Comparison of ENCODE assay signal across 21 cellular contexts in genomic region chr3:104989878-104990277, GRCh38.
A peak's percentile ranks its signal among the peaks of the same experiment; 100 is the strongest.
DNase-seq lines count a peak whose midpoint lies in the region; ATAC-seq and TF ChIP-seq lines count a peak whose summit lies in the region.
"Had no signal": no experiment of that assay in that cellular context is flagged by ENCODE, and none has a peak within 500 bp of the region (broad histone marks: within the 10 kb centered on the region; RNA-seq: fewer than 3 reads in every experiment).

No MANE protein-coding gene starts in this region.

- H4K8ac ChIP-seq in mesenchymal stem cell (ENCODE audit: low read length) = no peak overlapping the region

- no peak overlapping the region for H3K14ac ChIP-seq in mesenchymal stem cell (ENCODE audit: low read length in 2 of 2)

- no peaks in the 10 kb centered on the region for H3K27me3 ChIP-seq in mesenchymal stem cell (ENCODE audit: control insufficient read depth in 1 of 2, insufficient read depth in 1 of 2, low read length in 2 of 2)
- H3K27me3 ChIP-seq: BLaER1 treated with 17β-estradiol and CSF1 and Interleukin-3, amounts not matched to agents 10 nM and 100 nM; SJCRH30 had no signal

- POLR2A ChIA-PET in activated CD4-positive, alpha-beta memory T cell treated with anti-CD3 and anti-CD28 coated beads for 36 hours (lab: Charles Lee) = no interaction called here

- H3K36me3 Mint-ChIP-seq in activated CD4-positive, alpha-beta memory T cell treated with anti-CD3 and anti-CD28 coated beads for 36 hours = no peaks in the 10 kb centered on the region
- H3K36me3 Mint-ChIP-seq: CD4-positive, alpha-beta memory T cell had no signal

- no peak overlapping the region for H2BK12ac ChIP-seq in mesenchymal stem cell (ENCODE audit: low read length in 2 of 2)

- H3K4ac ChIP-seq in mesenchymal stem cell (ENCODE audit: low read depth in 1 of 2, low read length in 2 of 2) = no peak overlapping the region

- peak; percentile 5 for DNase-seq in AG10803 (ENCODE audit: low read depth)
- DNase-seq in EH (ENCODE audit: low read depth) = peak; percentile 18
- peak; percentile 60 for DNase-seq in NCI-H524 treated with DMSO at 0.1 percent for 48 hours (lab: John Stamatoyannopoulos, UW)
- DNase-seq in mesenchymal stem cell = peak; percentile 7
- DNase-seq in activated CD4-positive, alpha-beta memory T cell treated with anti-CD3 and anti-CD28 coated beads for 36 hours = no peak
- no peak for DNase-seq in foreskin fibroblast
- DNase-seq: Caco-2; CD4-positive, alpha-beta memory T cell; DND-41; GDM1; GOT3; HCEC 1CT; NCI-H1105; NCI-H146; NCI-H2029 treated with DMSO at 0.1 percent for 48 hours; NCI-H2171 treated with DMSO at 0.1 percent for 48 hours; NCI-H526 treated with DMSO at 0.1 percent for 48 hours; SJCRH30 had no signal

- no peak overlapping the region for H2AK5ac ChIP-seq in mesenchymal stem cell (ENCODE audit: low read length, severe bottlenecking)

- no peak overlapping the region for H2BK15ac ChIP-seq in mesenchymal stem cell (ENCODE audit: low read depth, poor library complexity, severe bottlenecking)

- H3K4me1 ChIP-seq in mesenchymal stem cell (ENCODE audit: control insufficient read depth, insufficient read depth, low read depth, low read length) = no peaks in the 10 kb centered on the region
- H3K4me1 ChIP-seq: BLaER1 treated with 17β-estradiol and CSF1 and Interleukin-3, amounts not matched to agents 10 nM and 100 nM; Caco-2; SJCRH30 had no signal

- ATAC-seq in HG02852 (IDR thresholded peaks at IDR 0.05; ENCODE audit: unreplicated experiment) = no peak

- H3K9me3 Mint-ChIP-seq in activated CD4-positive, alpha-beta memory T cell treated with anti-CD3 and anti-CD28 coated beads for 36 hours = no peaks in the 10 kb centered on the region

- intact Hi-C loops in activated CD4-positive, alpha-beta memory T cell treated with anti-CD3 and anti-CD28 coated beads for 36 hours (cut with micrococcal nuclease) = no loop called here

- H3K27ac Mint-ChIP-seq in activated CD4-positive, alpha-beta memory T cell treated with anti-CD3 and anti-CD28 coated beads for 36 hours = no peak overlapping the region
- H3K27ac Mint-ChIP-seq: CD4-positive, alpha-beta memory T cell had no signal

- H3K27ac ChIP-seq in mesenchymal stem cell (ENCODE audit: low read length, poor library complexity, severe bottlenecking) = no peak overlapping the region
- H3K27ac ChIP-seq: BLaER1 treated with 17β-estradiol and CSF1 and Interleukin-3, amounts not matched to agents 10 nM and 100 nM; KMS-11; SJCRH30 had no signal

- no peak overlapping the region for H2BK120ac ChIP-seq in mesenchymal stem cell (ENCODE audit: low read depth, low read length)

- no peak overlapping the region for H3K9ac ChIP-seq in mesenchymal stem cell (ENCODE audit: low read length)
- H3K9ac ChIP-seq: BLaER1 treated with 17β-estradiol and CSF1 and Interleukin-3, amounts not matched to agents 10 nM and 100 nM; KMS-11 had no signal

- no peaks in the 10 kb centered on the region for H3K27me3 Mint-ChIP-seq in activated CD4-positive, alpha-beta memory T cell treated with anti-CD3 and anti-CD28 coated beads for 36 hours
- H3K27me3 Mint-ChIP-seq: CD4-positive, alpha-beta memory T cell had no signal

- H3K4me3 ChIP-seq in AG10803 (ENCODE audit: low read length) (no peak overlapping the region), mesenchymal stem cell (ENCODE audit: insufficient read depth in 1 of 2, low read depth in 1 of 2, low read length in 2 of 2) (no peak overlapping the region), foreskin fibroblast (ENCODE audit: low read depth in 1 of 2, low read length in 2 of 2) (no peak overlapping the region)
- H3K4me3 ChIP-seq: BLaER1 treated with 17β-estradiol and CSF1 and Interleukin-3, amounts not matched to agents 10 nM and 100 nM; SJCRH30 had no signal

- no peak overlapping the region for H3K4me2 ChIP-seq in mesenchymal stem cell (ENCODE audit: low read length, poor library complexity, severe bottlenecking)
- H3K4me2 ChIP-seq: BLaER1 treated with 17β-estradiol and CSF1 and Interleukin-3, amounts not matched to agents 10 nM and 100 nM; KMS-11 had no signal

- H3K23ac ChIP-seq in mesenchymal stem cell (ENCODE audit: low read length in 2 of 2) = no peak overlapping the region

- H3K79me1 ChIP-seq in mesenchymal stem cell (replicated peaks; ENCODE audit: low read length, poor library complexity, severe bottlenecking) = no peaks in the 10 kb centered on the region

- no peak for TF ChIP-seq CTCF in AG10803 (conservative IDR thresholded peaks at IDR 0.05; ENCODE audit: low read length)
- no peak for TF ChIP-seq CTCF in foreskin fibroblast (IDR thresholded peaks at IDR 0.05; ENCODE audit: low read depth, low read length)

- H3K4me3 Mint-ChIP-seq in activated CD4-positive, alpha-beta memory T cell treated with anti-CD3 and anti-CD28 coated beads for 36 hours = no peak overlapping the region
- H3K4me3 Mint-ChIP-seq: CD4-positive, alpha-beta memory T cell had no signal

- no peak overlapping the region for H3K18ac ChIP-seq in mesenchymal stem cell (ENCODE audit: low read depth in 1 of 2, low read length in 2 of 2)

- H3K9me3 ChIP-seq in mesenchymal stem cell (ENCODE audit: control insufficient read depth, low read length) = no peaks in the 10 kb centered on the region
- H3K9me3 ChIP-seq: BLaER1 treated with 17β-estradiol and CSF1 and Interleukin-3, amounts not matched to agents 10 nM and 100 nM; Caco-2; SJCRH30 had no signal

- no peaks in the 10 kb centered on the region for H3K36me3 ChIP-seq in mesenchymal stem cell (ENCODE audit: control insufficient read depth in 1 of 2, insufficient read depth in 2 of 2, low read depth in 1 of 2, low read length in 2 of 2)
- H3K36me3 ChIP-seq: BLaER1 treated with 17β-estradiol and CSF1 and Interleukin-3, amounts not matched to agents 10 nM and 100 nM; SJCRH30 had no signal

- H2AFZ ChIP-seq in mesenchymal stem cell (ENCODE audit: low read depth, low read length) = no peak overlapping the region

- CTCF ChIA-PET in activated CD4-positive, alpha-beta memory T cell treated with anti-CD3 and anti-CD28 coated beads for 36 hours (lab: Charles Lee) = no interaction called here

- H3K4me1 Mint-ChIP-seq in activated CD4-positive, alpha-beta memory T cell treated with anti-CD3 and anti-CD28 coated beads for 36 hours (ENCODE audit: low read depth) = no peaks in the 10 kb centered on the region
- H3K4me1 Mint-ChIP-seq: CD4-positive, alpha-beta memory T cell had no signal

- 85% methylated on average over 1 of the region's 1 CpG for WGBS in mesenchymal stem cell

- no peak overlapping the region for H4K91ac ChIP-seq in mesenchymal stem cell (ENCODE audit: low read length)

- no peak overlapping the region for H2BK5ac ChIP-seq in mesenchymal stem cell (ENCODE audit: low read depth, low read length, poor library complexity, severe bottlenecking)

Comparison
In these comparisons a context has a peak if more than half of its experiments do, and no peak if none do; other contexts are left out.
1. DNase-seq: peak in AG10803 (single experiment), EH (single experiment), NCI-H524 treated with DMSO at 0.1 percent for 48 hours (single experiment) and mesenchymal stem cell (single experiment); none in activated CD4-positive, alpha-beta memory T cell treated with anti-CD3 and anti-CD28 coated beads for 36 hours (single experiment) and foreskin fibroblast (0 of 2).